Comparison of ENCODE assay signal across 21 cellular contexts in the genomic region with DNA sequence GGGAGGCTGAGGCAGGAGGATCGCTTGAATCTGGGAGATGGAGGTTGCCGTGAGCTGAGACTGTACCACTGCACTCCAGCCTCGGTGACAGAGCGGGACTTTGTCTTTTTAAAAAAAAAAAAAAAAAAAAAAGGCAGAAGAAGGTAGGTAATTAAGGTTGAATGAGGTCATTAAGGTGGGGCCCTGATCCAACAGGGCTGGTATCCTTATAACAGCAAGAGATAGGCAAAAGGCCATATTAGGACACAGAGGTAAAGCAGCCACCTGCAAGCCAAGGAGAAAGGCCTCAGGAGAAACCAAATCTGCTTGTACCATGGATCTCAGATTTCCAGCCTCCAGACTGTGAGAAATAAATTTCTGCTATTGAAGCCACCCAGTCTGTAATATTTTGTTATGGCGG.
"Had no signal": no experiment of that assay in that cellular context is flagged by ENCODE, and none has a peak within 500 bp of the region (broad histone marks: within the 10 kb centered on the region; RNA-seq: fewer than 3 reads in every experiment).

No MANE protein-coding gene starts in this region.

- H3K27me3 ChIP-seq: dorsolateral prefrontal cortex, gastrocnemius medialis, stomach, upper lobe of right lung had no signal

- FAIRE-seq: colon had no signal

- H3K36me3 ChIP-seq: gastrocnemius medialis, left ventricle myocardium inferior, stomach, upper lobe of right lung had no signal

- H3K27ac ChIP-seq: left ventricle myocardium inferior, skin epidermis, stomach, upper lobe of right lung had no signal

- DNase-seq: activated B cell treated with CpG ODN at 0.5 μM for 24 hours; activated CD4-positive, alpha-beta memory T cell treated with anti-CD3 and anti-CD28 coated beads for 36 hours; activated CD4-positive, alpha-beta T cell treated with anti-CD3 and anti-CD28 coated beads for 4 hours; activated T-cell treated with anti-CD3 and anti-CD28 coated beads for 4 hours; amniotic stem cell; central memory CD4-positive, alpha-beta T cell; dorsolateral prefrontal cortex; gastrocnemius medialis; head of caudate nucleus; left ventricle myocardium inferior; mammary epithelial cell; naive B cell; right cardiac atrium; stimulated activated CD4-positive, alpha-beta T cell treated with anti-CD3 and anti-CD28 coated beads, Interleukin-15, amount 100 ng/mL, for 24 hours; stimulated activated CD4-positive, alpha-beta T cell treated with anti-CD3 and anti-CD28 coated beads, Interleukin-2, amount 100 ng/mL, for 48 hours; stomach; T-helper 1 cell; T-helper 9 cell; upper lobe of right lung had no signal

- H3K9me3 ChIP-seq: gastrocnemius medialis, left ventricle myocardium inferior, stomach, upper lobe of right lung had no signal

- H3K4me3 ChIP-seq: dorsolateral prefrontal cortex, gastrocnemius medialis, left ventricle myocardium inferior, skin epidermis, stomach, upper lobe of right lung had no signal
